Comparison of ENCODE assay signal across 13 cellular contexts in the genomic region with DNA sequence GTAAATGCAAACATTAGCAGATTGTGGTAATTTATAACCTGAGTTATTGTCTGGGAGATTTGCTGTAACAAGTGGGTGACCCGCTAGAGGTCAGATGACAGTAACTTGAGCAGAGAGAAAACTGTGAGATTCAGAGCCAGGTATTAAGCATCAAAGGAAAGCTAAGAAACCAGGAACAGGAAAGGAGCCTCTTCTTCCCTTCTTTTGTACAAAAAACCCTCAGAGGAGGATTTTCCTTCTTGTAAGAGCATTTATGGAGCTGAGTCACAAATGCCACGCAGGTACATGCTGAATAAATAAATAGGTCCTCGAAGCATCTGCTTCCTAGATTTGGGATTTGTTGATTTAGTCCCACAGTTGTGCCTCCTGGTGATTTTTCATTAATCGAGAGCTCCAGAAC.
DNase-seq lines count a peak whose midpoint lies in the region; ATAC-seq lines count a peak whose summit lies in the region.
"Had no signal": no experiment of that assay in that cellular context is flagged by ENCODE, and none has a peak within 500 bp of the region (broad histone marks: within the 10 kb centered on the region; RNA-seq: fewer than 3 reads in every experiment).

No MANE protein-coding gene starts in this region.

- peaks cover 19 to 41% of the 10 kb centered on the region in 2 donors for H3K27me3 Mint-ChIP-seq in natural killer cell treated with Interleukin-12 subunit alpha and Interleukin-12 subunit beta and Interleukin-15 and Interleukin-18, amount 100 ng/mL, for 72 hours

- H3K36me3 Mint-ChIP-seq in natural killer cell treated with Interleukin-12 subunit alpha and Interleukin-12 subunit beta and Interleukin-15 and Interleukin-18, amount 100 ng/mL, for 72 hours: no peaks in the 10 kb centered on the region
- H3K36me3 Mint-ChIP-seq: immature natural killer cell; stimulated activated memory B cell treated with anti-CD40 and anti-IgM and Interleukin-4, amounts not matched to agents 10 μg/mL and 1 μg/mL and 100 μg/mL, for 72 hours had no signal

- no peaks in the 10 kb centered on the region for H3K4me1 Mint-ChIP-seq in natural killer cell treated with Interleukin-12 subunit alpha and Interleukin-12 subunit beta and Interleukin-15 and Interleukin-18, amount 100 ng/mL, for 72 hours (ENCODE audit: low read depth in 2 of 2)
- H3K4me1 Mint-ChIP-seq: immature natural killer cell; stimulated activated memory B cell treated with anti-CD40 and anti-IgM and Interleukin-4, amounts not matched to agents 10 μg/mL and 1 μg/mL and 100 μg/mL, for 72 hours had no signal

- peak; percentile 2 to 65 for DNase-seq in NCI-H2081 (lab: John Stamatoyannopoulos, UW)
- no peak for DNase-seq in NCI-H2081 treated with DMSO at 0.1 percent for 48 hours (lab: John Stamatoyannopoulos, UW)
- peak; percentile 72 for DNase-seq in NCI-H1105 treated with DMSO at 0.1 percent for 48 hours (lab: John Stamatoyannopoulos, UW)
- peak; percentile 27 for DNase-seq in NCI-H774 (lab: John Stamatoyannopoulos, UW)
- peak; percentile 79 for DNase-seq in left kidney (ENCODE audit: low read depth, low spot score)
- DNase-seq in cerebellar cortex (ENCODE audit: low spot score): no peak
- DNase-seq in activated CD4-positive, alpha-beta T cell treated with anti-CD3 and anti-CD28 coated beads for 48 hours: no peak
- DNase-seq in natural killer cell treated with Interleukin-12 subunit alpha and Interleukin-12 subunit beta and Interleukin-15 and Interleukin-18, amount 100 ng/mL, for 72 hours (ENCODE audit: low spot score): no peak
- DNase-seq: activated T-cell treated with anti-CD3 and anti-CD28 coated beads, Interleukin-2, amount 50 U/mL, for 72 hours; adrenal gland; immature natural killer cell; T1000 had no signal

- no peak overlapping the region for H3K27ac Mint-ChIP-seq in natural killer cell treated with Interleukin-12 subunit alpha and Interleukin-12 subunit beta and Interleukin-15 and Interleukin-18, amount 100 ng/mL, for 72 hours
- H3K27ac Mint-ChIP-seq: activated T-cell treated with anti-CD3 and anti-CD28 coated beads, Interleukin-2, amount 50 U/mL, for 72 hours; immature natural killer cell; stimulated activated memory B cell treated with anti-CD40 and anti-IgM and Interleukin-4, amounts not matched to agents 10 μg/mL and 1 μg/mL and 100 μg/mL, for 72 hours had no signal

- H3K9me3 Mint-ChIP-seq in natural killer cell treated with Interleukin-12 subunit alpha and Interleukin-12 subunit beta and Interleukin-15 and Interleukin-18, amount 100 ng/mL, for 72 hours: no peaks in the 10 kb centered on the region
- H3K9me3 Mint-ChIP-seq: activated T-cell treated with anti-CD3 and anti-CD28 coated beads, Interleukin-2, amount 50 U/mL, for 72 hours; immature natural killer cell; stimulated activated memory B cell treated with anti-CD40 and anti-IgM and Interleukin-4, amounts not matched to agents 10 μg/mL and 1 μg/mL and 100 μg/mL, for 72 hours had no signal

- H3K4me3 Mint-ChIP-seq in natural killer cell treated with Interleukin-12 subunit alpha and Interleukin-12 subunit beta and Interleukin-15 and Interleukin-18, amount 100 ng/mL, for 72 hours: no peak overlapping the region
- H3K4me3 Mint-ChIP-seq: activated T-cell treated with anti-CD3 and anti-CD28 coated beads, Interleukin-2, amount 50 U/mL, for 72 hours; immature natural killer cell; stimulated activated memory B cell treated with anti-CD40 and anti-IgM and Interleukin-4, amounts not matched to agents 10 μg/mL and 1 μg/mL and 100 μg/mL, for 72 hours had no signal

- no peak for ATAC-seq in natural killer cell treated with Interleukin-12 subunit alpha and Interleukin-12 subunit beta and Interleukin-15 and Interleukin-18, amount 100 ng/mL, for 72 hours
- ATAC-seq: activated T-cell treated with anti-CD3 and anti-CD28 coated beads, Interleukin-2, amount 50 U/mL, for 72 hours; stimulated activated memory B cell treated with anti-CD40 and anti-IgM and Interleukin-4, amounts not matched to agents 10 μg/mL and 1 μg/mL and 100 μg/mL, for 72 hours had no signal

Comparison
In these comparisons a context has a peak if more than half of its experiments do, and no peak if none do; other contexts are left out.
1. DNase-seq: peak in NCI-H2081 (2 of 2), NCI-H1105 treated with DMSO at 0.1 percent for 48 hours (single experiment), NCI-H774 (single experiment) and left kidney (single experiment); none in NCI-H2081 treated with DMSO at 0.1 percent for 48 hours (single experiment), cerebellar cortex (single experiment), activated CD4-positive, alpha-beta T cell treated with anti-CD3 and anti-CD28 coated beads for 48 hours (single experiment) and natural killer cell treated with Interleukin-12 subunit alpha and Interleukin-12 subunit beta and Interleukin-15 and Interleukin-18, amount 100 ng/mL, for 72 hours (single experiment).